In genomic region chr3:179189764-179190163, GRCh38 we compare ENCODE assay signal across 15 cellular contexts. TPM values are rescaled to one million over a fixed set of nuclear protein-coding genes. Genes with fewer than 3 reads are reported as not detected.
DNase-seq lines count a peak whose midpoint lies in the region; ATAC-seq and TF ChIP-seq lines count a peak whose summit lies in the region.
"Had no signal": no experiment of that assay in that cellular context is flagged by ENCODE, and none has a peak within 500 bp of the region (broad histone marks: within the 10 kb centered on the region; RNA-seq: fewer than 3 reads in every experiment).

No MANE protein-coding gene starts in this region.

- H3K9me3 Mint-ChIP-seq in GM23338: no peaks in the 10 kb centered on the region
- H3K9me3 Mint-ChIP-seq: activated CD4-positive, alpha-beta T cell treated with anti-CD3 and anti-CD28 coated beads, Interleukin-2, amount 10 ng/mL, durations not matched to agents 7 days and 5 days; activated T-helper 1 cell treated with anti-CD3 and anti-CD28 coated beads, Interleukin-12 subunit alpha, Interleukin-12 subunit beta, Interleukin-2, Interleukin-4 antibody, amounts not matched to agents 30 ng/mL and 10 ng/mL and 1 ng/mL, durations not matched to agents 14 hours and 24 hours and 36 hours; T-helper 2 cell treated with Interferon-gamma antibody and Interleukin-4, amounts not matched to agents 5 μg/mL and 100 μg/mL, for 36 hours had no signal

- peak overlapping the region; percentile 6; the same call in 1 of the 3 replicates for H3K4me3 Mint-ChIP-seq in GM23338
- H3K4me3 Mint-ChIP-seq: activated CD4-positive, alpha-beta T cell treated with anti-CD3 and anti-CD28 coated beads, Interleukin-2, amount 10 ng/mL, durations not matched to agents 7 days and 5 days; activated T-helper 1 cell treated with anti-CD3 and anti-CD28 coated beads, Interleukin-12 subunit alpha, Interleukin-12 subunit beta, Interleukin-2, Interleukin-4 antibody, amounts not matched to agents 30 ng/mL and 10 ng/mL and 1 ng/mL, durations not matched to agents 14 hours and 24 hours and 36 hours; T-helper 2 cell treated with Interferon-gamma antibody and Interleukin-4, amounts not matched to agents 5 μg/mL and 100 μg/mL, for 36 hours had no signal

- intact Hi-C loops in sigmoid colon (cut with DNase I): no loop called here

- H3K27ac ChIP-seq in GM23338 (ENCODE audit: low read depth) (peak overlapping the region; percentile 78), sigmoid colon (peak overlapping the region; percentile 15 to 68 (median 50)), tibial nerve (no peak overlapping the region)
- H3K27ac ChIP-seq: body of pancreas, Peyer's patch had no signal

- H3K4me1 Mint-ChIP-seq in GM23338: peaks cover 28% of the 10 kb centered on the region

- H3K9me2 ChIP-seq in GM23338 (ENCODE audit: insufficient read depth): no peaks in the 10 kb centered on the region

- H3K4me3 ChIP-seq in GM23338: peak overlapping the region; percentile 12; the same call in 1 of the 2 replicates
- H3K4me3 ChIP-seq in adipocyte (ENCODE audit: low read length): peak overlapping the region; percentile 26
- H3K4me3 ChIP-seq in foreskin fibroblast (ENCODE audit: low read depth in 1 of 2, low read length in 2 of 2): no peak overlapping the region
- H3K4me3 ChIP-seq in sigmoid colon: no peak overlapping the region
- H3K4me3 ChIP-seq in tibial nerve: no peak overlapping the region
- H3K4me3 ChIP-seq: body of pancreas, Peyer's patch had no signal

- TF ChIP-seq EP300 in sigmoid colon (IDR thresholded peaks at IDR 0.05): no peak
- TF ChIP-seq EP300 in tibial nerve (IDR thresholded peaks at IDR 0.05): no peak

- H3K4me1 ChIP-seq in GM23338 (ENCODE audit: insufficient read depth): peaks cover 23% of the 10 kb centered on the region
- H3K4me1 ChIP-seq in adipocyte (ENCODE audit: control insufficient read depth, insufficient read depth, low read length): peaks cover 32% of the 10 kb centered on the region
- H3K4me1 ChIP-seq in sigmoid colon: peaks cover 0 to 49% (median 34%) of the 10 kb centered on the region in 4 donors
- H3K4me1 ChIP-seq in tibial nerve: peaks cover 0 to 76% (median 20%) of the 10 kb centered on the region in 4 donors

- no peak for TF ChIP-seq POLR2A in sigmoid colon (IDR thresholded peaks at IDR 0.05)
- TF ChIP-seq POLR2A in tibial nerve (IDR thresholded peaks at IDR 0.05): no peak

- ATAC-seq in GM23338 (no peak), HG03159 (IDR thresholded peaks at IDR 0.05; ENCODE audit: unreplicated experiment) (no peak), HG03175 (IDR thresholded peaks at IDR 0.05; ENCODE audit: unreplicated experiment) (no peak)
- ATAC-seq: body of pancreas, esophagus mucosa had no signal

- H4K20me1 ChIP-seq in GM23338 (replicated peaks; ENCODE audit: insufficient read depth): no peaks in the 10 kb centered on the region

- no peaks in the 10 kb centered on the region for H3K9me3 ChIP-seq in adipocyte (ENCODE audit: control insufficient read depth, low read length)
- H3K9me3 ChIP-seq in sigmoid colon: no peaks in the 10 kb centered on the region
- no peaks in the 10 kb centered on the region for H3K9me3 ChIP-seq in tibial nerve
- H3K9me3 ChIP-seq: body of pancreas, Peyer's patch had no signal

- no peak overlapping the region for H2AFZ ChIP-seq in GM23338

- H3K79me2 ChIP-seq in GM23338 (replicated peaks; ENCODE audit: insufficient read depth): peaks cover 71% of the 10 kb centered on the region

- no peaks in the 10 kb centered on the region for H3K36me3 Mint-ChIP-seq in GM23338 (ENCODE audit: low read depth)

- peak overlapping the region; percentile 89 for H3K27ac Mint-ChIP-seq in GM23338
- H3K27ac Mint-ChIP-seq: activated CD4-positive, alpha-beta T cell treated with anti-CD3 and anti-CD28 coated beads, Interleukin-2, amount 10 ng/mL, durations not matched to agents 7 days and 5 days; activated T-helper 1 cell treated with anti-CD3 and anti-CD28 coated beads, Interleukin-12 subunit alpha, Interleukin-12 subunit beta, Interleukin-2, Interleukin-4 antibody, amounts not matched to agents 30 ng/mL and 10 ng/mL and 1 ng/mL, durations not matched to agents 14 hours and 24 hours and 36 hours; T-helper 2 cell treated with Interferon-gamma antibody and Interleukin-4, amounts not matched to agents 5 μg/mL and 100 μg/mL, for 36 hours had no signal

- H3K27me3 Mint-ChIP-seq in GM23338 (ENCODE audit: insufficient read depth, low read depth, poor library complexity): no peaks in the 10 kb centered on the region
- H3K27me3 Mint-ChIP-seq: activated CD4-positive, alpha-beta T cell treated with anti-CD3 and anti-CD28 coated beads, Interleukin-2, amount 10 ng/mL, durations not matched to agents 7 days and 5 days had no signal

- no peaks in the 10 kb centered on the region for H3K27me3 ChIP-seq in GM23338 (ENCODE audit: insufficient read depth)
- H3K27me3 ChIP-seq in adipocyte (replicated peaks; ENCODE audit: control insufficient read depth, insufficient read depth, low read length): no peaks in the 10 kb centered on the region
- H3K27me3 ChIP-seq in sigmoid colon: no peaks in the 10 kb centered on the region
- no peaks in the 10 kb centered on the region for H3K27me3 ChIP-seq in tibial nerve
- H3K27me3 ChIP-seq: body of pancreas, Peyer's patch had no signal

- DNase-seq in GM23338 (ENCODE audit: low spot score) (no peak), adipocyte (ENCODE audit: low read depth) (peak; percentile 90), foreskin fibroblast (peak; percentile 74 to 88), sigmoid colon (no peak), tibial nerve (ENCODE audit: low spot score in 2 of 2) (no peak)
- DNase-seq: activated CD4-positive, alpha-beta T cell treated with anti-CD3 and anti-CD28 coated beads, Interleukin-2, amount 10 ng/mL, durations not matched to agents 7 days and 5 days; COR-L47; NCI-H2171 treated with DMSO at 0.1 percent for 48 hours; Peyer's patch had no signal

- 51 to 63% methylated on average over 4 of the region's 4 CpGs for WGBS in sigmoid colon, 2 donors
- WGBS in tibial nerve, 2 donors: 29 to 39% methylated on average over 4 of the region's 4 CpGs

- TF ChIP-seq CTCF in GM23338 (conservative IDR thresholded peaks at IDR 0.05; ENCODE audit: low read depth in 2 of 2) (no peak), foreskin fibroblast (IDR thresholded peaks at IDR 0.05; ENCODE audit: low read depth, low read length) (no peak), sigmoid colon (IDR thresholded peaks at IDR 0.05) (no peak), tibial nerve (IDR thresholded peaks at IDR 0.05) (no peak)

- H3K9ac ChIP-seq in adipocyte (ENCODE audit: low read length): no peak overlapping the region

- no peaks in the 10 kb centered on the region for H3F3A ChIP-seq in GM23338 (replicated peaks; ENCODE audit: low read depth)

- peak overlapping the region; percentile 39 for H3K4me2 ChIP-seq in GM23338

- H3K36me3 ChIP-seq in GM23338 (ENCODE audit: insufficient read depth) (no peaks in the 10 kb centered on the region), adipocyte (ENCODE audit: control insufficient read depth, insufficient read depth, low read length, severe bottlenecking) (no peaks in the 10 kb centered on the region), sigmoid colon (no peaks in the 10 kb centered on the region), tibial nerve (no peaks in the 10 kb centered on the region)
- H3K36me3 ChIP-seq: Peyer's patch had no signal

TF ChIP-seq in GM23338, 12 proteins besides CTCF, POLR2A, EP300 and RAD21:
- TF ChIP-seq EZH2phosphoT487 (IDR thresholded peaks at IDR 0.05; ENCODE audit: unreplicated experiment): no peak
- TF ChIP-seq ZNF331 (CRISPR knock-in tag; IDR thresholded peaks at IDR 0.05; ENCODE audit: low read depth): no peak
- TF ChIP-seq EZH2 (IDR thresholded peaks at IDR 0.05; ENCODE audit: low read depth, unreplicated experiment): no peak
- no peak for TF ChIP-seq POLR2AphosphoS5 (IDR thresholded peaks at IDR 0.05; ENCODE audit: low read depth)
- TF ChIP-seq STAT1 (IDR thresholded peaks at IDR 0.05; ENCODE audit: unreplicated experiment): no peak
- no peak for TF ChIP-seq ZNF114 (CRISPR knock-in tag; IDR thresholded peaks at IDR 0.05)
- no peak for TF ChIP-seq CREB1 (CRISPR knock-in tag; IDR thresholded peaks at IDR 0.05; ENCODE audit: low read depth)

RNA-seq across cellular contexts. Expression of gene PIK3CA, which starts 41.6 kb away (rescaled TPM):
- total RNA-seq in GM23338 (2014; rRNA removed; shearing (Covaris generic)): 12.3 and 13.4 TPM in 2 replicates
- polyA plus RNA-seq in GM23338 (2016; fragmentation: Nextera tagmentation; extraction: Ambion mirVana) (5.0 and 5.1 TPM in 2 replicates), sigmoid colon (1 to 10 TPM; 3.0 to 7.6 (median 3.5) TPM)
- total RNA-seq in sigmoid colon (10 to 100 TPM; 21.6 to 44.6 (median 25.4) TPM), tibial nerve (10 to 100 TPM; 30.0 to 45.2 (median 39.1) TPM)

Comparison
In these comparisons a context has a peak if more than half of its experiments do, and no peak if none do; other contexts are left out.
1. DNase-seq: peak in adipocyte (single experiment) and foreskin fibroblast (2 of 2); none in GM23338 (single experiment), sigmoid colon (single experiment) and tibial nerve (0 of 2).
2. H3K27ac ChIP-seq: peak in GM23338 (single experiment) and sigmoid colon (4 of 4); none in tibial nerve (0 of 4).
3. H3K4me3 ChIP-seq: peak in GM23338 (single experiment) and adipocyte (single experiment); none in foreskin fibroblast (0 of 2), sigmoid colon (0 of 4) and tibial nerve (0 of 4).